30 cellular contexts compared by ENCODE assay signal in genomic region chr5:71528206-71528605, GRCh38. TPM values are rescaled to one million over a fixed set of nuclear protein-coding genes. Genes with fewer than 3 reads are reported as not detected.
DNase-seq lines count a peak whose midpoint lies in the region; TF ChIP-seq lines count a peak whose summit lies in the region.
"Had no signal": no experiment of that assay in that cellular context is flagged by ENCODE, and none has a peak within 500 bp of the region (broad histone marks: within the 10 kb centered on the region; RNA-seq: fewer than 3 reads in every experiment).

No MANE protein-coding gene starts in this region.

- H3K9me3 ChIP-seq in adipocyte (ENCODE audit: control insufficient read depth, low read length), result no peaks in the 10 kb centered on the region
- no peaks in the 10 kb centered on the region for H3K9me3 ChIP-seq in right atrium auricular region
- H3K9me3 ChIP-seq: ascending aorta, Caco-2, heart right ventricle, mucosa of descending colon, ovary, transverse colon had no signal

- H3K27me3 ChIP-seq in adipocyte (replicated peaks; ENCODE audit: control insufficient read depth, insufficient read depth, low read length), result no peaks in the 10 kb centered on the region
- H3K27me3 ChIP-seq in right atrium auricular region, result no peaks in the 10 kb centered on the region
- H3K27me3 ChIP-seq: ascending aorta, heart right ventricle, ovary, transverse colon had no signal

- DNase-seq in GM04503 (ENCODE audit: low read depth), result peak; percentile 7
- peak; percentile 13 for DNase-seq in adipocyte (ENCODE audit: low read depth)
- peak; percentile 24 for DNase-seq in fibroblast of mammary gland (ENCODE audit: low read depth)
- no peak for DNase-seq in NCI-H446 treated with DMSO at 0.1 percent for 48 hours (lab: John Stamatoyannopoulos, UW)
- DNase-seq in NCI-H69 (lab: John Stamatoyannopoulos, UW), result no peak
- DNase-seq in Ammon's horn (ENCODE audit: low spot score), result no peak
- no peak for DNase-seq in right atrium auricular region (ENCODE audit: low spot score)
- DNase-seq: ACHN; activated B cell treated with CpG ODN at 0.5 μM for 24 hours; activated CD4-positive, alpha-beta T cell treated with anti-CD3 and anti-CD28 coated beads, Interleukin-2, amount 50 U/mL, for 1 hour; activated naive CD4-positive, alpha-beta T cell treated with anti-CD3 and anti-CD28 coated beads, Interleukin-2, amount 10 ng/mL, durations not matched to agents 7 days and 5 days; C1 segment of cervical spinal cord; Caco-2; dermis blood vessel endothelial cell; DMS79 treated with DMSO at 0.1 percent for 48 hours; heart right ventricle; Kasumi-1; mucosa of descending colon; NCI-H1048; NCI-H187 treated with DMSO at 0.1 percent for 48 hours; NCI-H2171 treated with DMSO at 0.1 percent for 48 hours; NCI-H524 treated with DMSO at 0.1 percent for 48 hours; NK-92 treated with Interleukin-12 subunit alpha and Interleukin-12 subunit beta, amount 100 ng/mL, for 24 hours; ovary; SHP77 treated with DMSO at 0.1 percent for 48 hours; small intestine; transverse colon had no signal

- H3K4me1 ChIP-seq in adipocyte (ENCODE audit: control insufficient read depth, insufficient read depth, low read length) (peaks cover 13% of the 10 kb centered on the region), right atrium auricular region (no peaks in the 10 kb centered on the region)
- H3K4me1 ChIP-seq: ascending aorta, Caco-2, transverse colon had no signal

- H3K36me3 ChIP-seq in adipocyte (ENCODE audit: control insufficient read depth, insufficient read depth, low read length, severe bottlenecking) (peaks cover 12% of the 10 kb centered on the region), right atrium auricular region (peaks cover 10% of the 10 kb centered on the region)
- H3K36me3 ChIP-seq: ovary had no signal

- H3K4me3 ChIP-seq in adipocyte (ENCODE audit: low read length) (no peak overlapping the region), fibroblast of mammary gland (ENCODE audit: control insufficient read depth, low read depth, low read length) (no peak overlapping the region), right atrium auricular region (no peak overlapping the region)
- H3K4me3 ChIP-seq: ascending aorta, heart right ventricle, lung, mucosa of descending colon, ovary, transverse colon had no signal

- peak overlapping the region; percentile 9 for H3K27ac ChIP-seq in 22Rv1
- H3K27ac ChIP-seq in right atrium auricular region, result no peak overlapping the region
- H3K27ac ChIP-seq: ascending aorta, heart right ventricle, ovary, transverse colon had no signal

- no peak for TF ChIP-seq CTCF in 22Rv1 (IDR thresholded peaks at IDR 0.05)
- TF ChIP-seq CTCF in fibroblast of mammary gland (conservative IDR thresholded peaks at IDR 0.05; ENCODE audit: control insufficient read depth, insufficient read depth, low read depth, low read length), result no peak
- no peak for TF ChIP-seq CTCF in right atrium auricular region (IDR thresholded peaks at IDR 0.05)

- no peak overlapping the region for H3K9ac ChIP-seq in adipocyte (ENCODE audit: low read length)

RNA-seq across cellular contexts. Expression of gene MCCC2, which starts 58.9 kb away (rescaled TPM):
- total RNA-seq in right atrium auricular region, result 10 to 100 TPM; 30.7 to 73.6 TPM

Comparison
In these comparisons a context has a peak if more than half of its experiments do, and no peak if none do; other contexts are left out.
1. DNase-seq: peak in GM04503 (single experiment), adipocyte (single experiment) and fibroblast of mammary gland (single experiment); none in NCI-H446 treated with DMSO at 0.1 percent for 48 hours (single experiment), NCI-H69 (single experiment), Ammon's horn (single experiment) and right atrium auricular region (single experiment).